Comparison of ENCODE assay signal across 1 cellular context in genomic region chr5:126096442-126096841, GRCh38.
TF ChIP-seq lines count a peak whose summit lies in the region.

No MANE protein-coding gene starts in this region.

TF ChIP-seq in K562, 482 proteins besides CTCF, POLR2A, EP300 and RAD21 (continued from another document):
- TF ChIP-seq CEBPG (CRISPR knock-in tag; IDR thresholded peaks at IDR 0.05) (no peak), CEBPG (tag; conservative IDR thresholded peaks at IDR 0.05 in 1 of 2, IDR thresholded peaks at IDR 0.05 in 1 of 2) (peak; percentile 7 to 28; a peak in 1 of 4 replicates), EHMT2 (IDR thresholded peaks at IDR 0.05) (no peak), ATF2 (CRISPR knock-in tag; IDR thresholded peaks at IDR 0.05) (no peak), NUFIP1 (IDR thresholded peaks at IDR 0.05; ENCODE audit: partially characterized antibody) (no peak), RAD51 (IDR thresholded peaks at IDR 0.05; ENCODE audit: borderline replicate concordance, low read depth) (no peak), RREB1 (CRISPR knock-in tag; IDR thresholded peaks at IDR 0.05) (no peak)
